In genomic region chr9:94717656-94718225, GRCh38 we compare ENCODE assay signal across 1 cellular context.
TF ChIP-seq lines count a peak whose summit lies in the region.

No MANE protein-coding gene starts in this region.

TF ChIP-seq in K562, 482 proteins besides CTCF, POLR2A, EP300 and RAD21:
- no peak for TF ChIP-seq FOXJ2 (tag; IDR thresholded peaks at IDR 0.05)
- TF ChIP-seq CHD2 (IDR thresholded peaks at IDR 0.05; ENCODE audit: low read depth, low read length) = peak; percentile 65; the same call in 1 of the 2 replicates
